In genomic region chr1:115164484-115164883, GRCh38 we compare ENCODE assay signal across 1 cellular context.
TF ChIP-seq lines count a peak whose summit lies in the region.

No MANE protein-coding gene starts in this region.

TF ChIP-seq in GM12878, 131 proteins besides CTCF, POLR2A, EP300 and RAD21 (continued from another document):
- TF ChIP-seq POLR2AphosphoS5 (IDR thresholded peaks at IDR 0.05; ENCODE audit: low read length) (no peak), CHD1 (IDR thresholded peaks at IDR 0.05; ENCODE audit: low read depth, low read length) (no peak), NFXL1 (IDR thresholded peaks at IDR 0.05; ENCODE audit: borderline replicate concordance) (no peak), SREBF1 (IDR thresholded peaks at IDR 0.05; ENCODE audit: low read length) (no peak)
